ENCODE assay signal across 1 cellular context in genomic region chr10:14954001-14954770, GRCh38.
TF ChIP-seq lines count a peak whose summit lies in the region.

DCLRE1C (minus strand) TSS chr10:14954096; CDS start chr10:14954010, 86 bp downstream.

TF ChIP-seq in HepG2, 621 proteins besides CTCF, POLR2A, EP300 and RAD21 (continued from another document and continues in another):
- peak; percentile 82 for TF ChIP-seq SKIL (CRISPR knock-in tag; IDR thresholded peaks at IDR 0.05; ENCODE audit: borderline replicate concordance)
- TF ChIP-seq SNAPC4 (CRISPR knock-in tag; IDR thresholded peaks at IDR 0.05) = no peak; the same call in 1 of the 2 replicates
- TF ChIP-seq POLR2AphosphoS2 (IDR thresholded peaks at IDR 0.05; ENCODE audit: low read depth, low read length) = no peak
- 0 out of 2 replicates have a peak, but pooled peaks have one; percentile 25 for TF ChIP-seq SOX13 (IDR thresholded peaks at IDR 0.05)
- peak in 1 of 2 experiments; percentile 35; a peak in 1 of 4 replicates for TF ChIP-seq SOX13 (CRISPR knock-in tag; conservative IDR thresholded peaks at IDR 0.05 in 1 of 2, IDR thresholded peaks at IDR 0.05 in 1 of 2)
- TF ChIP-seq ZFP36L2 (CRISPR knock-in tag; IDR thresholded peaks at IDR 0.05) = no peak
- TF ChIP-seq ZNF574 (CRISPR knock-in tag; IDR thresholded peaks at IDR 0.05) = peak; percentile 87
- TF ChIP-seq ZNF841 (CRISPR knock-in tag; IDR thresholded peaks at IDR 0.05; ENCODE audit: borderline replicate concordance) = peak; percentile 96
- no peak for TF ChIP-seq ATAD3A (CRISPR knock-in tag; IDR thresholded peaks at IDR 0.05)
- no peak for TF ChIP-seq ZNF546 (CRISPR knock-in tag; conservative IDR thresholded peaks at IDR 0.05)
- no peak for TF ChIP-seq ZNF569 (CRISPR knock-in tag; IDR thresholded peaks at IDR 0.05; ENCODE audit: borderline replicate concordance)
- no peak for TF ChIP-seq NFAT5 (CRISPR knock-in tag; IDR thresholded peaks at IDR 0.05)
- TF ChIP-seq TFE3 (CRISPR knock-in tag; IDR thresholded peaks at IDR 0.05) = peak; percentile 75
- TF ChIP-seq REL (CRISPR knock-in tag; conservative IDR thresholded peaks at IDR 0.05) = peak; percentile 99
- TF ChIP-seq DPF2 (CRISPR knock-in tag; IDR thresholded peaks at IDR 0.05; ENCODE audit: borderline replicate concordance, low read depth) = 0 out of 2 replicates have a peak, but pooled peaks have one; percentile 42
- no peak for TF ChIP-seq PAWR (CRISPR knock-in tag; IDR thresholded peaks at IDR 0.05; ENCODE audit: borderline replicate concordance)
- TF ChIP-seq KLF13 (CRISPR knock-in tag; IDR thresholded peaks at IDR 0.05) = 0 out of 2 replicates have a peak, but pooled peaks have one; percentile 60
- peak; percentile 58 for TF ChIP-seq ESRRA (CRISPR knock-in tag; IDR thresholded peaks at IDR 0.05; ENCODE audit: low read depth)
- TF ChIP-seq EED (CRISPR knock-in tag; IDR thresholded peaks at IDR 0.05) = 0 out of 2 replicates have a peak, but pooled peaks have one; percentile 44
- peak; percentile 84 for TF ChIP-seq ZNF883 (CRISPR knock-in tag; IDR thresholded peaks at IDR 0.05; ENCODE audit: not compliant biosample characterization)
- peak; percentile 95; the same call in 1 of the 2 replicates for TF ChIP-seq SAP130 (CRISPR knock-in tag; IDR thresholded peaks at IDR 0.05; ENCODE audit: low read depth)
- TF ChIP-seq NR2F1 (CRISPR knock-in tag; IDR thresholded peaks at IDR 0.05) = no peak
- 0 out of 2 replicates have a peak, but pooled peaks have one; percentile 29 for TF ChIP-seq ZNF264 (CRISPR knock-in tag; IDR thresholded peaks at IDR 0.05)
- no peak for TF ChIP-seq SP140L (CRISPR knock-in tag; IDR thresholded peaks at IDR 0.05; ENCODE audit: borderline replicate concordance)
- TF ChIP-seq NFIB (CRISPR knock-in tag; IDR thresholded peaks at IDR 0.05; ENCODE audit: borderline replicate concordance) = no peak
- TF ChIP-seq ZIK1 (CRISPR knock-in tag; IDR thresholded peaks at IDR 0.05; ENCODE audit: borderline replicate concordance, low read depth) = peak; percentile 81; the same call in 1 of the 2 replicates
- TF ChIP-seq JUN (CRISPR knock-in tag; IDR thresholded peaks at IDR 0.05) = peak; percentile 85
- no peak; the same call in 1 of the 2 replicates for TF ChIP-seq ZNF235 (CRISPR knock-in tag; IDR thresholded peaks at IDR 0.05; ENCODE audit: borderline replicate concordance)
- peak; percentile 55; the same call in 1 of the 2 replicates for TF ChIP-seq ZNF691 (CRISPR knock-in tag; IDR thresholded peaks at IDR 0.05; ENCODE audit: borderline replicate concordance, low read depth)
- no peak for TF ChIP-seq ZNF597 (CRISPR knock-in tag; IDR thresholded peaks at IDR 0.05)
- no peak for TF ChIP-seq ZNF674 (CRISPR knock-in tag; IDR thresholded peaks at IDR 0.05; ENCODE audit: low read depth)
- TF ChIP-seq ETV6 (CRISPR knock-in tag; conservative IDR thresholded peaks at IDR 0.05) = peak; percentile 73; the same call in 1 of the 2 replicates
- TF ChIP-seq ZNF331 (CRISPR knock-in tag; IDR thresholded peaks at IDR 0.05) = peak; percentile 52; the same call in 1 of the 2 replicates
- peak; percentile 85; the same call in 1 of the 2 replicates for TF ChIP-seq SALL2 (CRISPR knock-in tag; IDR thresholded peaks at IDR 0.05)
- peak; percentile 76; the same call in 1 of the 2 replicates for TF ChIP-seq ZNF44 (CRISPR knock-in tag; IDR thresholded peaks at IDR 0.05)
- no peak for TF ChIP-seq SMC3 (IDR thresholded peaks at IDR 0.05; ENCODE audit: low read length)
- peak; percentile 96 for TF ChIP-seq NFYC (CRISPR knock-in tag; IDR thresholded peaks at IDR 0.05)
- 0 out of 2 replicates have a peak, but pooled peaks have one; percentile 50 for TF ChIP-seq ZSCAN25 (CRISPR knock-in tag; IDR thresholded peaks at IDR 0.05)
- no peak; the same call in 1 of the 2 replicates for TF ChIP-seq TEF (CRISPR knock-in tag; IDR thresholded peaks at IDR 0.05)
- TF ChIP-seq RFXAP (CRISPR knock-in tag; IDR thresholded peaks at IDR 0.05; ENCODE audit: borderline replicate concordance) = peak; percentile 77; the same call in 1 of the 2 replicates
